Comparison of ENCODE assay signal across 1 cellular context in genomic region chr18:35248429-35248828, GRCh38.
TF ChIP-seq lines count a peak whose summit lies in the region.

No MANE protein-coding gene starts in this region.

TF ChIP-seq in HepG2, 621 proteins besides CTCF, POLR2A, EP300 and RAD21:
- TF ChIP-seq ISL2 (CRISPR knock-in tag; IDR thresholded peaks at IDR 0.05) = no peak
- no peak for TF ChIP-seq ZSCAN31 (CRISPR knock-in tag; IDR thresholded peaks at IDR 0.05; ENCODE audit: low read depth)
- peak; percentile 60; the same call in 1 of the 2 replicates for TF ChIP-seq ZNF121 (CRISPR knock-in tag; IDR thresholded peaks at IDR 0.05)
